Comparison of ENCODE assay signal across 12 cellular contexts in genomic region chr4:12679217-12679616, GRCh38.
DNase-seq lines count a peak whose midpoint lies in the region; ATAC-seq and TF ChIP-seq lines count a peak whose summit lies in the region.
"Had no signal": no experiment of that assay in that cellular context is flagged by ENCODE, and none has a peak within 500 bp of the region (broad histone marks: within the 10 kb centered on the region; RNA-seq: fewer than 3 reads in every experiment).

No MANE protein-coding gene starts in this region.

- H3K9ac ChIP-seq in OCI-LY1 (ENCODE audit: low read length) = no peak overlapping the region

- no peaks in the 10 kb centered on the region for H3K9me2 ChIP-seq in OCI-LY1 (ENCODE audit: low read depth, low read length)

- H3K4me1 ChIP-seq in Caco-2 = peaks cover 8% of the 10 kb centered on the region; the same call in 1 of the 2 replicates
- H3K4me1 ChIP-seq in OCI-LY1 (ENCODE audit: insufficient read depth, low read length, severe bottlenecking) = no peaks in the 10 kb centered on the region

- no peaks in the 10 kb centered on the region for H3K36me3 Mint-ChIP-seq in Caco-2 (ENCODE audit: insufficient read depth, unreplicated experiment)
- H3K36me3 Mint-ChIP-seq in naive thymus-derived CD8-positive, alpha-beta T cell = peaks cover 0 to 5% (median 0%) of the 10 kb centered on the region in 3 donors

- no peak for ATAC-seq in HG03159 (IDR thresholded peaks at IDR 0.05; ENCODE audit: unreplicated experiment)
- no peak for ATAC-seq in naive thymus-derived CD8-positive, alpha-beta T cell

- no peak overlapping the region for H3K4me2 ChIP-seq in OCI-LY1 (ENCODE audit: low read length)

- intact Hi-C loops in Caco-2 (cut with micrococcal nuclease; ENCODE audit: unreplicated experiment) = loop anchor here (1.0 to 2.0 kb wide), 2 partner anchors 28 to 45 kb away; no protein-coding TSS in a partner anchor

- CTCF ChIA-PET in Caco-2 (lab: Charles Lee) = no interaction called here

- no TSS peak for BruUV-seq in Caco-2 (replicated peaks; lab: Mats Ljungman, UMichigan)

- H3K9me3 Mint-ChIP-seq in Caco-2 (ENCODE audit: unreplicated experiment) = no peaks in the 10 kb centered on the region
- peaks cover 0 to 16% (median 8%) of the 10 kb centered on the region in 9 donors for H3K9me3 Mint-ChIP-seq in naive thymus-derived CD8-positive, alpha-beta T cell

- H3K4me3 ChIP-seq in Caco-2 (ENCODE audit: low read depth, low read length) (no peak overlapping the region), OCI-LY1 (ENCODE audit: low read depth, low read length, poor library complexity, severe bottlenecking) (no peak overlapping the region)
- H3K4me3 ChIP-seq: MG63 had no signal

- no peaks in the 10 kb centered on the region for H3K27me3 Mint-ChIP-seq in Caco-2 (ENCODE audit: insufficient read depth, unreplicated experiment)
- peaks cover 0 to 9% (median 0%) of the 10 kb centered on the region in 5 donors for H3K27me3 Mint-ChIP-seq in naive thymus-derived CD8-positive, alpha-beta T cell

- DNase-seq in Caco-2 (peak in 1 of 2 experiments; percentile 15), GM13977 (ENCODE audit: low spot score) (no peak), foreskin melanocyte (peak; percentile 7), NCI-H1694 (lab: John Stamatoyannopoulos, UW) (no peak), SHP77 treated with DMSO at 0.1 percent for 48 hours (lab: John Stamatoyannopoulos, UW) (no peak)
- DNase-seq in naive thymus-derived CD8-positive, alpha-beta T cell = no peak
- DNase-seq: activated effector memory CD4-positive, alpha-beta T cell treated with Interleukin-2 at 50 U/mL for 16 hours; C1 segment of cervical spinal cord; MG63; stimulated activated CD8-positive, alpha-beta memory T cell treated with anti-CD3 and anti-CD28 coated beads, Interleukin-4, amount 100 ng/mL, for 48 hours had no signal

- H3K27me3 ChIP-seq in Caco-2 (replicated peaks; ENCODE audit: control insufficient read depth, insufficient read depth, low read length) (no peaks in the 10 kb centered on the region), OCI-LY1 (ENCODE audit: insufficient read depth, low read length) (no peaks in the 10 kb centered on the region)
- H3K27me3 ChIP-seq: MG63 had no signal

- peak; percentile 47 to 54 for TF ChIP-seq CTCF in Caco-2 (IDR thresholded peaks at IDR 0.05; ENCODE audit: insufficient read depth in 1 of 2, low read depth in 1 of 2, low read length in 1 of 2, severe bottlenecking in 1 of 2, unreplicated experiment in 1 of 2)
- peak; percentile 40 for TF ChIP-seq CTCF in GM13977 (IDR thresholded peaks at IDR 0.05; ENCODE audit: extremely low read depth, insufficient read depth, missing control alignments)
- TF ChIP-seq CTCF in OCI-LY1 (IDR thresholded peaks at IDR 0.05; ENCODE audit: low read length) = 0 out of 2 replicates have a peak, but pooled peaks have one; percentile 12

- H3K27ac ChIP-seq in OCI-LY1 (ENCODE audit: low read depth, low read length, poor library complexity, severe bottlenecking) = no peak overlapping the region

- H3K36me3 ChIP-seq in Caco-2 (ENCODE audit: control insufficient read depth, insufficient read depth, low read length) (no peaks in the 10 kb centered on the region), OCI-LY1 (ENCODE audit: insufficient read depth, low read length) (no peaks in the 10 kb centered on the region)
- H3K36me3 ChIP-seq: MG63 had no signal

- no peak overlapping the region for H3K4me3 Mint-ChIP-seq in Caco-2 (ENCODE audit: unreplicated experiment)
- H3K4me3 Mint-ChIP-seq in naive thymus-derived CD8-positive, alpha-beta T cell = no peak overlapping the region

- POLR2A ChIA-PET in Caco-2 (lab: Charles Lee) = no interaction called here
- POLR2A ChIA-PET in naive thymus-derived CD8-positive, alpha-beta T cell (lab: Charles Lee) = no interaction called here

- H3K9me3 ChIP-seq in Caco-2 = no peaks in the 10 kb centered on the region
- H3K9me3 ChIP-seq in OCI-LY1 (ENCODE audit: low read length) = no peaks in the 10 kb centered on the region
- H3K9me3 ChIP-seq: MG63 had no signal

- no peak overlapping the region for H2AFZ ChIP-seq in OCI-LY1 (ENCODE audit: low read length)

- no peaks in the 10 kb centered on the region for H3F3A ChIP-seq in OCI-LY1 (ENCODE audit: insufficient read depth, low read length)

- H3K79me2 ChIP-seq in OCI-LY1 (ENCODE audit: insufficient read depth, low read length) = no peaks in the 10 kb centered on the region

- no peak overlapping the region for H3K27ac Mint-ChIP-seq in Caco-2 (ENCODE audit: unreplicated experiment)
- no peak overlapping the region for H3K27ac Mint-ChIP-seq in naive thymus-derived CD8-positive, alpha-beta T cell

- in situ Hi-C loops in GM13977 (cut with MboI; ENCODE audit: low pct_unique_long_range_greater_than_20kb, low sequenced_read_pairs, unreplicated experiment) = no loop called here

- no peaks in the 10 kb centered on the region for H4K20me1 ChIP-seq in OCI-LY1 (ENCODE audit: insufficient read depth, low read length)

- no peaks in the 10 kb centered on the region for H3K4me1 Mint-ChIP-seq in Caco-2 (ENCODE audit: low read depth, unreplicated experiment)
- H3K4me1 Mint-ChIP-seq in naive thymus-derived CD8-positive, alpha-beta T cell = no peaks in the 10 kb centered on the region
